Comparison of ENCODE assay signal across 8 cellular contexts in the genomic region with DNA sequence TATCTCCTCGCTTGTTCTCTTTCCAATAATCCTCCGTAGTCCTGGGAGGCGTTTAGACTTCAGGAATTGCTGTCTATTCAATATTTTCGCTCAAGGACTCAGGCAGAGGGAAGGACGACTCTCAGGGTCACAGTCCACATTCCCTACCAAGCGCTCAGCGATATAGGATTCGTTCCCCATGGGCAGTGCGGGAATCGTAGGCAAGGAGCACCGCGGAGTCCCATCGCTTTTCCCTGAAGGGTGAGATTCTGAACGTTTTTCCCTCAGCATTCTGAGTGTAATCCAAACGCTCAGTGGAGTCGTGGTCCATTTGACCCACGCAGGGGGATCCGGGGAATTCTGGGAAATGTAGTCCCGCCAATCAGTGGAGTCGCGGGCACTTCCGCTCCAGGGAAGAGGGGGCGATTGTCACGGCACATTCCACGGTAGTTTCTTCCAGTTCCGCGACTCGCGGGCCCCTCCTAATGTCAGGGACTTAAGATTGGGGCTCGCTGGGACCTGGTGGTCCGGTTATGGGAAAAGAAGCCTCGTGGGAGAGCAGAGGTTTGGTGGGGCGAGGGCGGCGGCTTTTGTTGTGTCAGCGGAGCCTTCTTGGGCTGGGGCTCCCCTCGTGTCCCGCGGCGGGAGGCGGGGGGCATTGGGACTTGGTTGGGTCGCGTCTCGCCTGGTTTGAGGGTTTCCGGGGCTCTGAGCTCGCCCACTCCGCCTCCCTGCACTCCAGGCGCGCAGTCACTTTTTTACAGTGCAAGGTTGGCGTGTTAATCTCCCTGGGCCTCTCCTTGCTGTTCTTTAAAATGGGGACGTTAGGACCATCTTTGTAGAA. TPM values are rescaled to one million over a fixed set of nuclear protein-coding genes. Genes with fewer than 3 reads are reported as not detected.
DNase-seq lines count a peak whose midpoint lies in the region; ATAC-seq lines count a peak whose summit lies in the region.

A gene (plus strand): TSS at position 364 of the 823 bp plus-strand sequence. CDS start 3,079 bp downstream, outside the sequence.

- WGBS in esophagus, 2 donors = 1% methylated on average over 51 of the region's 51 CpGs

- H3K27me3 Mint-ChIP-seq in activated T-cell treated with anti-CD3 and anti-CD28 coated beads, Interleukin-2, amount 50 U/mL, for 4 hours (ENCODE audit: low read depth) = no peaks in the 10 kb centered on the region

- ATAC-seq in GM18909 (IDR thresholded peaks at IDR 0.05; ENCODE audit: poor library complexity, unreplicated experiment) (peak; percentile 63), HG03571 (IDR thresholded peaks at IDR 0.05; ENCODE audit: unreplicated experiment) (peak; percentile 77)
- peak; percentile 93 to 94 for ATAC-seq in activated T-cell treated with anti-CD3 and anti-CD28 coated beads, Interleukin-2, amount 50 U/mL, for 4 hours

- peak within 1 kb of the TSS; percentile 96 for H3K4me3 Mint-ChIP-seq in activated T-cell treated with anti-CD3 and anti-CD28 coated beads, Interleukin-2, amount 50 U/mL, for 4 hours

- H3K4me1 Mint-ChIP-seq in activated T-cell treated with anti-CD3 and anti-CD28 coated beads, Interleukin-2, amount 50 U/mL, for 4 hours (ENCODE audit: low read depth) = peaks cover 17% of the 10 kb centered on the region

- H3K9me3 ChIP-seq in esophagus (ENCODE audit: control insufficient read depth in 2 of 2, insufficient read depth in 1 of 2, low read depth in 1 of 2, low read length in 1 of 2) (no peaks in the 10 kb centered on the region), mucosa of stomach (ENCODE audit: control insufficient read depth, low read length) (no peaks in the 10 kb centered on the region)

- peaks cover 3% of the 10 kb centered on the region for H3K9me3 Mint-ChIP-seq in activated T-cell treated with anti-CD3 and anti-CD28 coated beads, Interleukin-2, amount 50 U/mL, for 4 hours

- H3K9ac ChIP-seq in mucosa of stomach (ENCODE audit: low read length) = peak within 1 kb of the TSS; percentile 84

- in situ Hi-C loops in ACHN (cut with HindIII; ENCODE audit: low pct_ligation_motif_present, low pct_unique_long_range_greater_than_20kb, low sequenced_read_pairs) = no loop called here

- H3K4me3 ChIP-seq in esophagus (ENCODE audit: low read depth in 1 of 2, low read length in 2 of 2) (peak within 1 kb of the TSS; percentile 75 to 97), mucosa of stomach (ENCODE audit: low read length) (peak within 1 kb of the TSS; percentile 70)

- H3K27me3 ChIP-seq in esophagus (ENCODE audit: control insufficient read depth in 1 of 2, insufficient read depth in 2 of 2, low read length in 2 of 2) (no peaks in the 10 kb centered on the region), mucosa of stomach (ENCODE audit: control insufficient read depth, insufficient read depth, low read length) (no peaks in the 10 kb centered on the region)

- peaks cover 0 to 5% of the 10 kb centered on the region in 2 donors for H3K36me3 ChIP-seq in esophagus (ENCODE audit: control insufficient read depth in 2 of 2, insufficient read depth in 2 of 2, low read length in 1 of 2)
- H3K36me3 ChIP-seq in mucosa of stomach (ENCODE audit: control insufficient read depth, insufficient read depth, low read length) = no peaks in the 10 kb centered on the region

- DNase-seq in ACHN = peak; percentile 83
- peak; percentile 54 for DNase-seq in OCI-M2 (lab: John Stamatoyannopoulos, UW; ENCODE audit: unreplicated experiment)
- DNase-seq in activated T-cell treated with anti-CD3 and anti-CD28 coated beads, Interleukin-2, amount 50 U/mL, for 4 hours = peak; percentile 66
- peak; percentile 55 for DNase-seq in stimulated activated CD8-positive, alpha-beta memory T cell treated with anti-CD3 and anti-CD28 coated beads, Interleukin-4, amount 100 ng/mL, for 24 hours (ENCODE audit: low read depth)

- peaks cover 27% of the 10 kb centered on the region for H3K36me3 Mint-ChIP-seq in activated T-cell treated with anti-CD3 and anti-CD28 coated beads, Interleukin-2, amount 50 U/mL, for 4 hours (ENCODE audit: insufficient read depth)

- no peaks in the 10 kb centered on the region for H3K4me1 ChIP-seq in esophagus (ENCODE audit: control insufficient read depth in 2 of 2, insufficient read depth in 2 of 2, low read length in 1 of 2)
- no peaks in the 10 kb centered on the region for H3K4me1 ChIP-seq in mucosa of stomach (ENCODE audit: control insufficient read depth, insufficient read depth, low read length)

- peak within 1 kb of the TSS; percentile 36 to 47 for H3K27ac ChIP-seq in esophagus (ENCODE audit: low read depth in 2 of 2, low read length in 1 of 2)

RNA-seq across cellular contexts. Expression of the gene that starts here (rescaled TPM):
- total RNA-seq in activated T-cell treated with anti-CD3 and anti-CD28 coated beads, Interleukin-2, amount 50 U/mL, for 4 hours = 1 to 10 TPM; 3.5 to 5.3 (median 5.2) TPM
- 1 to 10 TPM; 2.0 to 2.4 TPM for polyA plus RNA-seq in esophagus

Comparison
In these comparisons a context has a peak if more than half of its experiments do, and no peak if none do; other contexts are left out.
1. Peak in every context shown above with its lines: DNase-seq, ATAC-seq, H3K4me3 ChIP-seq and H3K27ac ChIP-seq.